ENCODE assay signal across 18 cellular contexts in the genomic region with DNA sequence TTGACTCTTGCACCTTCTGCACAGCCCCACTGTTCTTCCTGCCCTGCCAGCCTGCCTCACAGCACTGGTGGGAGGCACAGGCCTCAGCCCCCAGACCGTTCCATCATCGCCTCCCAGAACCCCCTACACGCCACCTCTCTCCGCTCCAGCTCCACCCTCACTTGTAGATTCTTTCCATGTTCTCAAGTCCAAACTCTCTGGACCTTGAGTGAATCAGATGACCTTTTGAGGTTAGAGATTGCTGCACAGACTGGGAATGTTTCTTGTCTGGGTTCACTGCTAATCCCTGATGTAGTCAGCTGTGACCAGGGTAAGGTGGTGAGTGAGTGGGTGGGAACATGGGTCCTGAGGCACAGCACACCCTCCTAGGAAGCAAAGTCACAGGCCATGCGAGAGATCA.
A peak's percentile ranks its signal among the peaks of the same experiment; 100 is the strongest.
DNase-seq lines count a peak whose midpoint lies in the region; ATAC-seq and TF ChIP-seq lines count a peak whose summit lies in the region.
"Had no signal": no experiment of that assay in that cellular context is flagged by ENCODE, and none has a peak within 500 bp of the region (broad histone marks: within the 10 kb centered on the region; RNA-seq: fewer than 3 reads in every experiment).

No MANE protein-coding gene starts in this region.

- H3K9ac ChIP-seq in smooth muscle cell (ENCODE audit: low read depth) (peak overlapping the region; percentile 72), endodermal cell (ENCODE audit: extremely low read depth, low read length, poor library complexity, severe bottlenecking) (no peak overlapping the region)
- H3K9ac ChIP-seq: BLaER1 had no signal

- ATAC-seq in HG03469 (IDR thresholded peaks at IDR 0.05; ENCODE audit: unreplicated experiment) = no peak

- H3K27me3 ChIP-seq in smooth muscle cell (ENCODE audit: low read depth) (no peaks in the 10 kb centered on the region), endodermal cell (ENCODE audit: control insufficient read depth, insufficient read depth, low read length, poor library complexity, severe bottlenecking) (peaks cover 46% of the 10 kb centered on the region)
- H3K27me3 ChIP-seq: BLaER1 had no signal

- H3K27ac ChIP-seq in smooth muscle cell (ENCODE audit: low read depth) (peak overlapping the region; percentile 95), endodermal cell (ENCODE audit: low read depth, low read length) (no peak overlapping the region)
- H3K27ac ChIP-seq: BLaER1, lower lobe of right lung had no signal

- no peaks in the 10 kb centered on the region for H3K79me2 ChIP-seq in smooth muscle cell (ENCODE audit: low read depth)

- no peak for TF ChIP-seq CTCF in smooth muscle cell (IDR thresholded peaks at IDR 0.05; ENCODE audit: borderline replicate concordance, insufficient read depth, poor library complexity, severe bottlenecking)
- TF ChIP-seq CTCF in endodermal cell (conservative IDR thresholded peaks at IDR 0.05) = no peak

- H3K4me3 ChIP-seq in smooth muscle cell (no peak overlapping the region), endodermal cell (ENCODE audit: low read length) (no peak overlapping the region)
- H3K4me3 ChIP-seq: BLaER1, lower lobe of right lung had no signal

- H3K9me3 Mint-ChIP-seq in endodermal cell = peaks cover 3% of the 10 kb centered on the region
- H3K9me3 Mint-ChIP-seq: natural killer cell treated with Interleukin-12 subunit alpha and Interleukin-12 subunit beta and Interleukin-15 and Interleukin-18, amount 100 ng/mL, for 72 hours had no signal

- WGBS in smooth muscle cell (ENCODE audit: low lambda C conversion rate) = 16% methylated on average over 5 of the region's 5 CpGs
- 97 to 100% methylated on average over 1 to 4 of the region's 5 CpGs for WGBS in endodermal cell (ENCODE audit: insufficient coverage in 1 of 2, insufficient read length in 1 of 2), 2 experiments

- H3K4me1 ChIP-seq in smooth muscle cell (ENCODE audit: low read depth) = no peaks in the 10 kb centered on the region
- no peaks in the 10 kb centered on the region for H3K4me1 ChIP-seq in endodermal cell (ENCODE audit: control insufficient read depth, insufficient read depth, low read length)
- H3K4me1 ChIP-seq: lower lobe of right lung had no signal

- no peaks in the 10 kb centered on the region for H3K36me3 Mint-ChIP-seq in endodermal cell (ENCODE audit: low read depth)
- H3K36me3 Mint-ChIP-seq: natural killer cell treated with Interleukin-12 subunit alpha and Interleukin-12 subunit beta and Interleukin-15 and Interleukin-18, amount 100 ng/mL, for 72 hours had no signal

- H4K20me1 ChIP-seq in smooth muscle cell (ENCODE audit: low read depth) = no peaks in the 10 kb centered on the region
- H4K20me1 ChIP-seq: BLaER1 had no signal

- no peaks in the 10 kb centered on the region for H3K4me1 Mint-ChIP-seq in endodermal cell

- peaks cover 7% of the 10 kb centered on the region for H3F3A ChIP-seq in smooth muscle cell (ENCODE audit: low read depth)

- H3K9me3 ChIP-seq in smooth muscle cell (replicated peaks; ENCODE audit: low read depth) = no peaks in the 10 kb centered on the region
- H3K9me3 ChIP-seq in endodermal cell (ENCODE audit: control insufficient read depth, low read length) = no peaks in the 10 kb centered on the region
- H3K9me3 ChIP-seq: lower lobe of right lung had no signal

- no peak overlapping the region for H3K27ac Mint-ChIP-seq in endodermal cell
- H3K27ac Mint-ChIP-seq: natural killer cell treated with Interleukin-12 subunit alpha and Interleukin-12 subunit beta and Interleukin-15 and Interleukin-18, amount 100 ng/mL, for 72 hours had no signal

- DNase-seq in ELR (ENCODE audit: low read depth) (peak; percentile 58), amniotic epithelial cell (ENCODE audit: low read depth) (peak; percentile 100), glomerular visceral epithelial cell (ENCODE audit: extremely low spot score) (peak; percentile 25), smooth muscle cell (lab: John Stamatoyannopoulos, UW; ENCODE audit: unreplicated experiment) (no peak), NCI-H69 (lab: John Stamatoyannopoulos, UW) (no peak), endodermal cell (no peak)
- no peak for DNase-seq in stimulated activated CD4-positive, alpha-beta T cell treated with anti-CD3 and anti-CD28 coated beads, Interleukin-2, amount 100 ng/mL, for 24 hours
- DNase-seq: activated CD4-positive, alpha-beta T cell treated with anti-CD3 and anti-CD28 coated beads for 48 hours; activated CD8-positive, alpha-beta memory T cell treated with anti-CD3 and anti-CD28 coated beads, Interleukin-2, amount 50 U/mL, for 4 hours; DMS153; effector memory CD4-positive, alpha-beta T cell; lower lobe of right lung; NCI-H2029; NCI-H524 treated with DMSO at 0.1 percent for 48 hours; OCI-M1 had no signal

- H3K36me3 ChIP-seq in smooth muscle cell (ENCODE audit: low read depth) (no peaks in the 10 kb centered on the region), endodermal cell (ENCODE audit: control insufficient read depth, insufficient read depth, low read length) (no peaks in the 10 kb centered on the region)
- H3K36me3 ChIP-seq: BLaER1, lower lobe of right lung had no signal

- H3K27me3 Mint-ChIP-seq in endodermal cell (ENCODE audit: insufficient read depth) = peaks cover 39% of the 10 kb centered on the region

- peak overlapping the region; percentile 59 for H3K4me2 ChIP-seq in smooth muscle cell
- H3K4me2 ChIP-seq: BLaER1 had no signal

- H2AFZ ChIP-seq in smooth muscle cell (ENCODE audit: low read depth) = no peak overlapping the region

- no peak overlapping the region for H3K4me3 Mint-ChIP-seq in endodermal cell
- H3K4me3 Mint-ChIP-seq: natural killer cell treated with Interleukin-12 subunit alpha and Interleukin-12 subunit beta and Interleukin-15 and Interleukin-18, amount 100 ng/mL, for 72 hours had no signal

Comparison
In these comparisons a context has a peak if more than half of its experiments do, and no peak if none do; other contexts are left out.
1. DNase-seq: peak in ELR (single experiment), amniotic epithelial cell (single experiment) and glomerular visceral epithelial cell (single experiment); none in smooth muscle cell (single experiment), NCI-H69 (single experiment), endodermal cell (single experiment) and stimulated activated CD4-positive, alpha-beta T cell treated with anti-CD3 and anti-CD28 coated beads, Interleukin-2, amount 100 ng/mL, for 24 hours (0 of 2).